26 cellular contexts compared by ENCODE assay signal in the genomic region with DNA sequence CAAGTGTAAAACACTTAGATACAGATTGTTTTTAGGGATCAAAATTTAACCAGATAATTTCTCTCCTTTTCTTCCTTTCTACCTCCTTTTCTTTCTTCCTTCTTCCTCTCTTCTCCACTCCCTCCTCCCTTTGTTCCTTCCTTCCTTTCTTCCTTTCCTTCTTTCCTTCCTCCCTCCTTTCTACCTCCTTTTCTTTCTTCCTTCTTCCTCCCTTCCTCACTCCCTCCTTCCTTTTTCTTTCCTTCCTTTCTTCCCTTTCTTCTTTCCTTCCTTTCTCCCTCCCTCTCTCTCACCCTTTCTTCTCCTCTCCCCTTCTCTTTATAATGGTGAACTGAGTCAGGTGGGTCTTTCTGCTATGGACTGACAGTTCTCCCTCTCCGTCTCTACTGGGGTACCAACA.
"Had no signal": no experiment of that assay in that cellular context is flagged by ENCODE, and none has a peak within 500 bp of the region (broad histone marks: within the 10 kb centered on the region; RNA-seq: fewer than 3 reads in every experiment).

No MANE protein-coding gene starts in this region.

- H3K36me3 ChIP-seq: colonic mucosa, esophagus squamous epithelium, gastrocnemius medialis, heart right ventricle, left lung, lower lobe of right lung had no signal

- H3K27me3 ChIP-seq: colonic mucosa, esophagus squamous epithelium, gastrocnemius medialis, heart right ventricle, left lung had no signal

- H3K9me3 ChIP-seq: colonic mucosa, esophagus squamous epithelium, gastrocnemius medialis, heart right ventricle, left lung, lower lobe of right lung had no signal

- H3K27me3 Mint-ChIP-seq: effector memory CD8-positive, alpha-beta T cell had no signal

- H3K27ac ChIP-seq: colonic mucosa, epithelial cell of prostate, esophagus squamous epithelium, gastrocnemius medialis, heart right ventricle, left lung, lower lobe of right lung had no signal

- DNase-seq: colonic mucosa; cortex of kidney; effector CD8-positive, alpha-beta T cell; effector memory CD8-positive, alpha-beta T cell; endodermal cell; erythroblast; esophagus squamous epithelium; foreskin fibroblast; foreskin melanocyte; gastrocnemius medialis; glutamatergic neuron; head of caudate nucleus; heart right ventricle; hippocampal formation; left cardiac atrium; left lung; left ventricle myocardium superior; lower lobe of right lung; mesenchymal stem cell had no signal

- FAIRE-seq: endometrium, islet of Langerhans, keratinocyte had no signal

- H3K36me3 Mint-ChIP-seq: mesothelial cell of epicardium had no signal

- H3K4me1 ChIP-seq: colonic mucosa, esophagus squamous epithelium, gastrocnemius medialis, left lung, lower lobe of right lung had no signal

- H3K4me3 Mint-ChIP-seq: dendritic cell treated with granulocyte-macrophage colony-stimulating factor and Interleukin-4, amounts not matched to agents 40 ng/mL and 50 ng/mL, for 4 days; effector memory CD8-positive, alpha-beta T cell; endodermal cell; mesothelial cell of epicardium had no signal

- H3K27ac Mint-ChIP-seq: dendritic cell treated with granulocyte-macrophage colony-stimulating factor and Interleukin-4, amounts not matched to agents 40 ng/mL and 50 ng/mL, for 4 days; effector memory CD8-positive, alpha-beta T cell; endodermal cell; mesothelial cell of epicardium had no signal

- ATAC-seq: effector memory CD8-positive, alpha-beta T cell; esophagus mucosa; gastrocnemius medialis; heart right ventricle; left cardiac atrium; left lung; left ventricle myocardium superior; lower lobe of right lung had no signal

- H3K4me3 ChIP-seq: colonic mucosa, esophagus squamous epithelium, gastrocnemius medialis, heart right ventricle, left lung, lower lobe of right lung had no signal

- H3K9me3 Mint-ChIP-seq: endodermal cell, mesothelial cell of epicardium had no signal
